8 cellular contexts compared by ENCODE assay signal in the genomic region with DNA sequence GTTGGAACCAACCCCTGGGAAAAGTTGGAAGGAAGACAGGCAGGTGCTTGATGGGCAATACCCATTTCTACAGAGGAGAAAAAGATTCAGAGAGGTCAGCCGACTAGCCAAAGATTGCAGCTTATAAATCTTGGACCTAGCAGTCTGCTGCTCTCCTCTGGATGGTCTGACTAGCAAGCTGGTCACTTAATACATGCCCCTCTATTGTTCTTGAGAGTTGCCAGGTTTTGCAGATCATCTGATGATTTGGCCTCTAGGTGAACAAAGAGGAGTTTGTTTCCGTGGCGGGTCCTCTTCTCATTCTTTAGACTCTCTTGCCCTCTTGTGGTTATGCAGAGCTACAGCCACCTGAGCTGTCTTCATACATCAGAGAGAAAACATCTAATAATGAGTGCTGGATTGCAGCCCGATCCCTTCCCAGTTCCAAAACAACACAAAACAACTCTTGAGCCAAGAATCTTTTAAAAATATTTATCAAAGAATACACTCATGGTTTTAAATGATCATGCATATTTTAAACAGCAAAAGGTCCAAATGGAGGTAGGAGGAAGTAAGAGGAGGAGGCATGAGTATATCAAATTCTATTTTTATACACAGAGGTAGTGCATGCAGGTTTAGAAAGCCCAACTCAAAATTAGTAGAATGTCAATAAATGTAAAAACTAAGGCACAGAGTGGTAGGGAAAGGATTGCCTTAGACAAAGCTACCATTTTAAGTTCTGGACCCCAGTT.
DNase-seq lines count a peak whose midpoint lies in the region; ATAC-seq and TF ChIP-seq lines count a peak whose summit lies in the region.

No MANE protein-coding gene starts in this region.

- 15 to 20% methylated on average over 4 of the region's 4 CpGs for WGBS in heart right ventricle, 2 donors

- no peaks in the 10 kb centered on the region for H3K36me3 ChIP-seq in heart right ventricle
- H3K36me3 ChIP-seq in naive thymus-derived CD4-positive, alpha-beta T cell (ENCODE audit: control insufficient read depth in 2 of 3, insufficient read depth in 3 of 3, low read length in 3 of 3) = no peaks in the 10 kb centered on the region

- H3K4me1 ChIP-seq in heart right ventricle = peaks cover 0 to 11% (median 4%) of the 10 kb centered on the region in 9 donors
- H3K4me1 ChIP-seq in naive thymus-derived CD4-positive, alpha-beta T cell (ENCODE audit: control insufficient read depth in 2 of 2, insufficient read depth in 2 of 2, low read length in 2 of 2) = no peaks in the 10 kb centered on the region

- ATAC-seq in GM19395 (IDR thresholded peaks at IDR 0.05; ENCODE audit: unreplicated experiment) = peak; percentile 93
- peak; percentile 91 for ATAC-seq in HG03280 (IDR thresholded peaks at IDR 0.05; ENCODE audit: unreplicated experiment)
- ATAC-seq in activated B cell treated with CpG ODN at 0.5 μM for 24 hours (ENCODE audit: low read depth) = peak; percentile 45
- ATAC-seq in heart right ventricle = peak in 7 of 8 donors; percentile 70 to 83 (median 80)
- no peak for ATAC-seq in naive thymus-derived CD4-positive, alpha-beta T cell

- TF ChIP-seq CTCF in activated B cell treated with CpG ODN at 0.5 μM for 24 hours (IDR thresholded peaks at IDR 0.05) (no peak), heart right ventricle (IDR thresholded peaks at IDR 0.05) (peak; percentile 58 to 88 (median 79))

- H3K9me3 ChIP-seq in heart right ventricle = no peaks in the 10 kb centered on the region
- no peaks in the 10 kb centered on the region for H3K9me3 ChIP-seq in naive thymus-derived CD4-positive, alpha-beta T cell (ENCODE audit: control insufficient read depth in 2 of 3, low read length in 3 of 3)

- DNase-seq in DMS153 (lab: John Stamatoyannopoulos, UW) (peak; percentile 70), NCI-H2171 treated with DMSO at 0.1 percent for 48 hours (lab: John Stamatoyannopoulos, UW) (peak; percentile 87), activated B cell treated with CpG ODN at 0.5 μM for 24 hours (no peak), heart right ventricle (peak in 1 of 2 donors; percentile 21), renal cortical epithelial cell (ENCODE audit: low read depth) (peak; percentile 72)
- no peak for DNase-seq in naive thymus-derived CD4-positive, alpha-beta T cell

- POLR2A ChIA-PET in activated B cell treated with CpG ODN at 0.5 μM for 24 hours (lab: Charles Lee) = interaction anchor here (0.6 kb wide), 1 partner anchor 92 kb away, joined by 3 read pairs; no protein-coding TSS in a partner anchor
- POLR2A ChIA-PET in naive thymus-derived CD4-positive, alpha-beta T cell (lab: Charles Lee) = no interaction called here

- no peak overlapping the region for H3K27ac ChIP-seq in heart right ventricle
- H3K27ac ChIP-seq in naive thymus-derived CD4-positive, alpha-beta T cell (ENCODE audit: low read depth, low read length) = no peak overlapping the region

- H3K27me3 ChIP-seq in heart right ventricle = peaks cover 0 to 10% (median 0%) of the 10 kb centered on the region in 7 donors
- H3K27me3 ChIP-seq in naive thymus-derived CD4-positive, alpha-beta T cell (ENCODE audit: control insufficient read depth in 2 of 2, insufficient read depth in 2 of 2, low read length in 2 of 2) = no peaks in the 10 kb centered on the region

- no peaks in the 10 kb centered on the region for H3K4me1 Mint-ChIP-seq in activated B cell treated with CpG ODN at 0.5 μM for 24 hours
- no peaks in the 10 kb centered on the region for H3K4me1 Mint-ChIP-seq in naive thymus-derived CD4-positive, alpha-beta T cell

- no peaks in the 10 kb centered on the region for H3K36me3 Mint-ChIP-seq in activated B cell treated with CpG ODN at 0.5 μM for 24 hours (ENCODE audit: low read depth)
- H3K36me3 Mint-ChIP-seq in naive thymus-derived CD4-positive, alpha-beta T cell = no peaks in the 10 kb centered on the region

- no peak overlapping the region for H3K4me3 ChIP-seq in heart right ventricle
- no peak overlapping the region for H3K4me3 ChIP-seq in naive thymus-derived CD4-positive, alpha-beta T cell (ENCODE audit: low read length)

- H3K4me3 Mint-ChIP-seq in activated B cell treated with CpG ODN at 0.5 μM for 24 hours = no peak overlapping the region
- H3K4me3 Mint-ChIP-seq in naive thymus-derived CD4-positive, alpha-beta T cell = no peak overlapping the region

- intact Hi-C loops in activated B cell treated with CpG ODN at 0.5 μM for 24 hours (cut with micrococcal nuclease) = loop anchor here (5.0 to 10.0 kb wide), 5 partner anchors 398 to 1555 kb away; a partner anchor contains a TSS
- intact Hi-C loops in heart right ventricle (cut with DNase I) = loop anchor here (5.0 to 10.0 kb wide), 9 partner anchors 148 to 1488 kb away; no protein-coding TSS in a partner anchor
- intact Hi-C loops in naive thymus-derived CD4-positive, alpha-beta T cell (cut with micrococcal nuclease) = loop anchor here in 1 of 2 donors (5.0 to 10.0 kb wide), 2 partner anchors 608 to 1480 kb away; no protein-coding TSS in a partner anchor

- H3K27ac Mint-ChIP-seq in activated B cell treated with CpG ODN at 0.5 μM for 24 hours = no peak overlapping the region
- no peak overlapping the region for H3K27ac Mint-ChIP-seq in naive thymus-derived CD4-positive, alpha-beta T cell

- CTCF ChIA-PET in activated B cell treated with CpG ODN at 0.5 μM for 24 hours (lab: Charles Lee) = interaction anchor here (0.6 to 1.5 kb wide), 6 partner anchors 11 to 1553 kb away, joined by 3 to 5 read pairs (median 3); no protein-coding TSS in a partner anchor
- CTCF ChIA-PET in naive thymus-derived CD4-positive, alpha-beta T cell (lab: Charles Lee) = interaction anchor here (0.5 kb wide), 1 partner anchor 10 kb away, joined by 6 read pairs; no protein-coding TSS in a partner anchor

- peaks cover 10% of the 10 kb centered on the region for H3K27me3 Mint-ChIP-seq in activated B cell treated with CpG ODN at 0.5 μM for 24 hours
- H3K27me3 Mint-ChIP-seq in naive thymus-derived CD4-positive, alpha-beta T cell = peaks cover 0 to 21% (median 16%) of the 10 kb centered on the region in 5 donors

- H3K9me3 Mint-ChIP-seq in activated B cell treated with CpG ODN at 0.5 μM for 24 hours = no peaks in the 10 kb centered on the region
- peaks cover 0 to 3% (median 0%) of the 10 kb centered on the region in 11 donors for H3K9me3 Mint-ChIP-seq in naive thymus-derived CD4-positive, alpha-beta T cell

Comparison
In these comparisons a context has a peak if more than half of its experiments do, and no peak if none do; other contexts are left out.
1. DNase-seq: peak in DMS153 (single experiment), NCI-H2171 treated with DMSO at 0.1 percent for 48 hours (single experiment) and renal cortical epithelial cell (single experiment); none in activated B cell treated with CpG ODN at 0.5 μM for 24 hours (single experiment) and naive thymus-derived CD4-positive, alpha-beta T cell (0 of 9).